In genomic region chr6:29759457-29759856, GRCh38 we compare ENCODE assay signal across 1 cellular context.
TF ChIP-seq lines count a peak whose summit lies in the region.

No MANE protein-coding gene starts in this region.

TF ChIP-seq in H1, 55 proteins besides CTCF, POLR2A, EP300 and RAD21 (continued from another document):
- TF ChIP-seq TAF1 (IDR thresholded peaks at IDR 0.05; ENCODE audit: low read depth, low read length), result peak; percentile 57
TF ChIP-seq in H1: peak in this region for 8.
